1 cellular context compared by ENCODE assay signal in the genomic region with DNA sequence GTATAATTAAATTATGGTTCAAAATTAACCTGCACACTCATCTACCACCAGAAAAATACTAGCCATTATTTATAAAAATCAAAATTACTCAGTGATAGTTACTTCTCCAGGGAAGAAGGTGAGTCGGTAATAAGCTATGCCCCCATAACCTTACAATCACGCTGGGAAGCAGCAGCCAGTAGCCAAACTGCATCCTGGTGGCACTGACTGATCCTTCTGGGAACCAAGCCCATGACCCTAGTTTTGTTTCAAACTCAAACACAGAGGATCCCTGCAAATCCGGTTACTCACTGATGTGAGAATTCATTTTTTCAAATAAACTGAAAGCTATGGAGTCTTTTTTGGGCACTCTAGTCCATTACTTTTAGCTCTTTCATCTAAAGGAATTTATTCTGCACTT.
TF ChIP-seq lines count a peak whose summit lies in the region.

No MANE protein-coding gene starts in this region.

TF ChIP-seq in IMR-90, 13 proteins besides CTCF, POLR2A, EP300 and RAD21 (continued from another document):
- TF ChIP-seq USF2 (IDR thresholded peaks at IDR 0.05; ENCODE audit: low read depth, low read length) = no peak
- no peak for TF ChIP-seq RCOR1 (IDR thresholded peaks at IDR 0.05; ENCODE audit: insufficient replicate concordance, low read length)
- no peak for TF ChIP-seq CHD1 (IDR thresholded peaks at IDR 0.05; ENCODE audit: low read depth, low read length)
- TF ChIP-seq, protein P1, sequence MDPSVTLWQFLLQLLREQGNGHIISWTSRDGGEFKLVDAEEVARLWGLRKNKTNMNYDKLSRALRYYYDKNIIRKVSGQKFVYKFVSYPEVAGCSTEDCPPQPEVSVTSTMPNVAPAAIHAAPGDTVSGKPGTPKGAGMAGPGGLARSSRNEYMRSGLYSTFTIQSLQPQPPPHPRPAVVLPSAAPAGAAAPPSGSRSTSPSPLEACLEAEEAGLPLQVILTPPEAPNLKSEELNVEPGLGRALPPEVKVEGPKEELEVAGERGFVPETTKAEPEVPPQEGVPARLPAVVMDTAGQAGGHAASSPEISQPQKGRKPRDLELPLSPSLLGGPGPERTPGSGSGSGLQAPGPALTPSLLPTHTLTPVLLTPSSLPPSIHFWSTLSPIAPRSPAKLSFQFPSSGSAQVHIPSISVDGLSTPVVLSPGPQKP (IDR thresholded peaks at IDR 0.05; ENCODE audit: borderline replicate concordance, low read depth, low read length) = no peak
- TF ChIP-seq MXI1 (IDR thresholded peaks at IDR 0.05; ENCODE audit: borderline replicate concordance, low read depth, low read length) = no peak
- no peak for TF ChIP-seq NFE2L2 (IDR thresholded peaks at IDR 0.05; ENCODE audit: low read depth, low read length)
- no peak for TF ChIP-seq FOS (IDR thresholded peaks at IDR 0.05; ENCODE audit: low read depth, low read length)
- TF ChIP-seq SMC3 (IDR thresholded peaks at IDR 0.05; ENCODE audit: low read depth, low read length) = no peak
- no peak for TF ChIP-seq BHLHE40 (IDR thresholded peaks at IDR 0.05; ENCODE audit: low read depth, low read length)
